16 cellular contexts compared by ENCODE assay signal in the genomic region with DNA sequence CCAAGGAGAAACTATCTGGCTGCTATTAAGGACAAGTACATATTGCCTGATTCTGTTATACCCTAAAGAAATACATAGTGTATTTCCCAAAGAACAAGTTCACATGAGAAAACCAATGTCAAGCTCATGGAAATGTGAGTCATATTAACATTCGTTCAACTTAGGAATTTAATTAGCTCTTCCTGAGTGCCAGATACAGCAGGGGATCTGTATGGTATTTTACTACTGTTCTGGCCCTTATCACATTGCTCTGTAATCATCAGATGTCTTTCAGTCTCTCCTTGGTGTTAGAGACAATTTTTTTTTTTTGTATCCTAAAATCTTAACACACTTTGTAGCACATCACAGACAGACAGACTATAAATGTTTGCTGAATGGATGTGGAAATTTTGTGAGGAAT.
DNase-seq lines count a peak whose midpoint lies in the region.
"Had no signal": no experiment of that assay in that cellular context is flagged by ENCODE, and none has a peak within 500 bp of the region (broad histone marks: within the 10 kb centered on the region; RNA-seq: fewer than 3 reads in every experiment).

No MANE protein-coding gene starts in this region.

- peak overlapping the region; percentile 82 for H3K27ac ChIP-seq in SK-N-MC
- H3K27ac ChIP-seq: GM23248 had no signal

- no peak overlapping the region; the same call in 1 of the 2 replicates for H3K4me3 ChIP-seq in SK-N-MC
- H3K4me3 ChIP-seq: GM23248 had no signal

- H3K36me3 ChIP-seq in SK-N-MC (ENCODE audit: insufficient read depth, low read length) = no peaks in the 10 kb centered on the region

- H3K9ac ChIP-seq in SK-N-MC (ENCODE audit: insufficient read length) = no peak overlapping the region
- H3K9ac ChIP-seq: GM23248 had no signal

- H3K9me3 ChIP-seq in SK-N-MC (ENCODE audit: low read depth, low read length) = no peaks in the 10 kb centered on the region

- no peak for DNase-seq in SK-N-MC (ENCODE audit: low read depth, low spot score)
- peak; percentile 22 for DNase-seq in dermis blood vessel endothelial cell
- DNase-seq in iris pigment epithelial cell (ENCODE audit: low read depth) = peak; percentile 2
- DNase-seq in mesenteric fat pad (ENCODE audit: low spot score) = no peak
- DNase-seq in activated CD8-positive, alpha-beta memory T cell treated with anti-CD3 and anti-CD28 coated beads for 24 hours = no peak
- no peak for DNase-seq in activated CD8-positive, alpha-beta memory T cell treated with anti-CD3 and anti-CD28 coated beads, Interleukin-2, amount 50 U/mL, for 4 hours
- no peak for DNase-seq in NCI-H1105 treated with DMSO at 0.1 percent for 48 hours (lab: John Stamatoyannopoulos, UW)
- DNase-seq: ACHN, AML-193, C1 segment of cervical spinal cord, Calu3, COR-L47, DND-41, GM23248, H7, HCEC 1CT had no signal

Comparison
In these comparisons a context has a peak if more than half of its experiments do, and no peak if none do; other contexts are left out.
1. DNase-seq: peak in dermis blood vessel endothelial cell (single experiment) and iris pigment epithelial cell (single experiment); none in SK-N-MC (single experiment), mesenteric fat pad (single experiment), activated CD8-positive, alpha-beta memory T cell treated with anti-CD3 and anti-CD28 coated beads for 24 hours (single experiment), activated CD8-positive, alpha-beta memory T cell treated with anti-CD3 and anti-CD28 coated beads, Interleukin-2, amount 50 U/mL, for 4 hours (single experiment) and NCI-H1105 treated with DMSO at 0.1 percent for 48 hours (single experiment).